Comparison of ENCODE assay signal across 20 cellular contexts in genomic region chr20:51132286-51132810, GRCh38.
DNase-seq lines count a peak whose midpoint lies in the region; ATAC-seq and TF ChIP-seq lines count a peak whose summit lies in the region.
"Had no signal": no experiment of that assay in that cellular context is flagged by ENCODE, and none has a peak within 500 bp of the region (broad histone marks: within the 10 kb centered on the region; RNA-seq: fewer than 3 reads in every experiment).

No MANE protein-coding gene starts in this region.

- H3K4me1 Mint-ChIP-seq in Calu3 (ENCODE audit: low read depth, unreplicated experiment) = peaks cover 21% of the 10 kb centered on the region
- H3K4me1 Mint-ChIP-seq in naive B cell = peaks cover 32 to 81% (median 44%) of the 10 kb centered on the region in 3 donors

- no peak for ATAC-seq in naive B cell (ENCODE audit: low read depth in 2 of 2)
- ATAC-seq: CD8-positive, alpha-beta T cell had no signal

- peaks cover 4% of the 10 kb centered on the region for H3K36me3 Mint-ChIP-seq in Calu3 (ENCODE audit: insufficient read depth, unreplicated experiment)
- H3K36me3 Mint-ChIP-seq in naive B cell = peaks cover 0 to 8% of the 10 kb centered on the region in 2 donors
- H3K36me3 Mint-ChIP-seq: CD8-positive, alpha-beta T cell had no signal

- H3K4me3 ChIP-seq in colonic mucosa = no peak overlapping the region
- H3K4me3 ChIP-seq in WERI-Rb-1 (ENCODE audit: low read depth, low read length) = no peak overlapping the region
- H3K4me3 ChIP-seq: coronary artery, HAP-1, lung had no signal

- H3K27me3 Mint-ChIP-seq in Calu3 (ENCODE audit: unreplicated experiment) (peaks cover 14% of the 10 kb centered on the region), naive B cell (peaks cover 0 to 10% (median 0%) of the 10 kb centered on the region in 3 donors)

- H3K9me3 ChIP-seq in colonic mucosa (no peaks in the 10 kb centered on the region), WERI-Rb-1 (ENCODE audit: severe bottlenecking) (no peaks in the 10 kb centered on the region)
- H3K9me3 ChIP-seq: HAP-1, SK-N-SH had no signal

- intact Hi-C loops in Calu3 (cut with micrococcal nuclease; ENCODE audit: unreplicated experiment) = no loop called here
- intact Hi-C loops in colonic mucosa (cut with DNase I) = no loop called here

- no peaks in the 10 kb centered on the region for H3K36me3 ChIP-seq in colonic mucosa
- no peaks in the 10 kb centered on the region for H3K36me3 ChIP-seq in WERI-Rb-1
- H3K36me3 ChIP-seq: HAP-1 had no signal

- no peak overlapping the region for H3K27ac Mint-ChIP-seq in Calu3 (ENCODE audit: unreplicated experiment)
- peak overlapping the region in 1 of 6 donors; percentile 50 for H3K27ac Mint-ChIP-seq in naive B cell
- H3K27ac Mint-ChIP-seq: activated naive CD4-positive, alpha-beta T cell treated with anti-CD3 and anti-CD28 coated beads for 36 hours; CD8-positive, alpha-beta T cell; T-helper 2 cell treated with Interferon-gamma antibody and Interleukin-4, amounts not matched to agents 5 μg/mL and 100 μg/mL, for 36 hours had no signal

- H3K4me3 Mint-ChIP-seq in Calu3 (ENCODE audit: low read depth, unreplicated experiment) = no peak overlapping the region
- peak overlapping the region in 7 of 8 donors; percentile 12 to 73 (median 51) for H3K4me3 Mint-ChIP-seq in naive B cell
- H3K4me3 Mint-ChIP-seq: activated naive CD4-positive, alpha-beta T cell treated with anti-CD3 and anti-CD28 coated beads for 36 hours; CD8-positive, alpha-beta T cell; T-helper 2 cell treated with Interferon-gamma antibody and Interleukin-4, amounts not matched to agents 5 μg/mL and 100 μg/mL, for 36 hours had no signal

- H3K9me3 Mint-ChIP-seq in Calu3 (ENCODE audit: low read depth, unreplicated experiment) (no peaks in the 10 kb centered on the region), naive B cell (peaks cover 0 to 3% (median 0%) of the 10 kb centered on the region in 7 donors)
- H3K9me3 Mint-ChIP-seq: activated naive CD4-positive, alpha-beta T cell treated with anti-CD3 and anti-CD28 coated beads for 36 hours; CD8-positive, alpha-beta T cell; T-helper 2 cell treated with Interferon-gamma antibody and Interleukin-4, amounts not matched to agents 5 μg/mL and 100 μg/mL, for 36 hours had no signal

- CTCF ChIA-PET in Calu3 (lab: Charles Lee) = interaction anchor here (0.6 to 1.2 kb wide), 3 partner anchors 10 to 32 kb away, joined by 3 to 4 read pairs (median 3); no protein-coding TSS in a partner anchor

- H3K27me3 ChIP-seq in colonic mucosa (no peaks in the 10 kb centered on the region), WERI-Rb-1 (ENCODE audit: insufficient read depth, low read depth, severe bottlenecking) (peaks cover 95% of the 10 kb centered on the region)

- DNase-seq in Calu3 = peak; percentile 36
- DNase-seq in M059J (ENCODE audit: low read depth) = peak; percentile 32
- DNase-seq in colonic mucosa = peak; percentile 79
- DNase-seq in naive B cell = no peak
- no peak for DNase-seq in Kasumi-1 (lab: John Stamatoyannopoulos, UW)
- no peak for DNase-seq in stimulated activated CD8-positive, alpha-beta memory T cell treated with anti-CD3 and anti-CD28 coated beads, Interleukin-4, amount 100 ng/mL, for 48 hours
- DNase-seq in WERI-Rb-1 = no peak
- DNase-seq: activated CD4-positive, CD25-positive, alpha-beta regulatory T cell treated with anti-CD3 and anti-CD28 coated beads, Interleukin-2, amount 50 U/mL, for 72 hours; activated naive CD4-positive, alpha-beta T cell treated with anti-CD3 and anti-CD28 coated beads for 36 hours; activated T-cell treated with anti-CD3 and anti-CD28 coated beads, Interleukin-2, amount 50 U/mL, for 48 hours; anterior cingulate cortex; CD8-positive, alpha-beta T cell; DMS79 treated with DMSO at 0.1 percent for 48 hours; NCI-H510A; SK-N-SH had no signal

- TF ChIP-seq CTCF in Calu3 (IDR thresholded peaks at IDR 0.05; ENCODE audit: unreplicated experiment) (no peak), colonic mucosa (IDR thresholded peaks at IDR 0.05) (no peak), WERI-Rb-1 (IDR thresholded peaks at IDR 0.05; ENCODE audit: low read depth, low read length) (no peak)

- H3K27ac ChIP-seq in colonic mucosa (peak overlapping the region; percentile 57), WERI-Rb-1 (no peak overlapping the region)
- H3K27ac ChIP-seq: coronary artery, RWPE1 had no signal

- no TSS peak for BruUV-seq in Calu3 (replicated peaks; lab: Mats Ljungman, UMichigan)

- H3K9ac ChIP-seq in colonic mucosa (ENCODE audit: low read depth in 2 of 2, low read length in 2 of 2) = peak overlapping the region in 1 of 2 donors; percentile 61
- H3K9ac ChIP-seq: SK-N-SH had no signal

- peaks cover 10% of the 10 kb centered on the region for H3K4me1 ChIP-seq in colonic mucosa
- H3K4me1 ChIP-seq: HAP-1 had no signal

Comparison
In these comparisons a context has a peak if more than half of its experiments do, and no peak if none do; other contexts are left out.
1. DNase-seq: peak in Calu3 (single experiment), M059J (single experiment) and colonic mucosa (single experiment); none in naive B cell (single experiment), Kasumi-1 (0 of 2), stimulated activated CD8-positive, alpha-beta memory T cell treated with anti-CD3 and anti-CD28 coated beads, Interleukin-4, amount 100 ng/mL, for 48 hours (single experiment) and WERI-Rb-1 (single experiment).